ENCODE assay signal across 8 cellular contexts in the genomic region with DNA sequence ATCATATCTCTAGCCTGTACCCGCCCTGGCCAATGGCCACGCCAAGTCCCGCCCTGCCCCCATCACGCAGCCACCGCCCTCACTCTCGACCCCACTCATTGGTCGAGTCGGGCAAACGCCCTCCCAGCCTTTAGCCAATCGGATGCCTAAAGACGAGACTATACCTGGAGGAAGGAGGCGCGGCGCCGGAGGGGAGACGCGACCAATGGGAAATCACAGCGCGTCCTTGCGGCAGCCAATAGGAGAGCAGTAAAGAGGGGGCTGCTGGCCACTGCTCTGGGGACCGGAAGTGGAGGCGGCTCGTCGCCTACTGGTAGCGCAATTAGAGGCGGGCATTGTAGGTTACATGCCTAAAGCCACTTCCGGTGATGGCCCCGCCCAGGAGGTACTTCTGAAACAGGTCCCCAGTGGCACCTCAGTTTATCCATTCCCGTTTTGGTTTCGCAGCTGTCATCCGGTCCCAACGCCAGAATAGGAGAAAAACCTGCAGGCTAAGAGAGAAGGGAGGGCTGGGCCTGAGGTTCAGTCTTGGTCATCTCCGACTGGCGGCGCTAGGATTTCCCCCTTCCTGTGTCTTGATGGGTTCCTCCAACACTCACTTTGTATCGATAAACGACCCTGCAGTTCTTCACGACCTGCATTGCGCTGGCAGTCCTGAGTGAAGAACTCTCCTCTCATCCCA. TPM values are rescaled to one million over a fixed set of nuclear protein-coding genes. Genes with fewer than 3 reads are reported as not detected.
A peak's percentile ranks its signal among the peaks of the same experiment; 100 is the strongest.
DNase-seq lines count a peak whose midpoint lies in the region; ATAC-seq and TF ChIP-seq lines count a peak whose summit lies in the region.

No MANE protein-coding gene starts in this region.

- H3K36me3 Mint-ChIP-seq in T-helper 17 cell (ENCODE audit: low read depth) (no peaks in the 10 kb centered on the region), progenitor cell of endocrine pancreas (ENCODE audit: insufficient read depth) (no peaks in the 10 kb centered on the region)

- no peaks in the 10 kb centered on the region for H3K9me3 ChIP-seq in T-helper 17 cell (ENCODE audit: control insufficient read depth, low read length, poor library complexity, severe bottlenecking)

- no peak for TF ChIP-seq CTCF in progenitor cell of endocrine pancreas (IDR thresholded peaks at IDR 0.05; ENCODE audit: unreplicated experiment)

- H3K27me3 Mint-ChIP-seq in T-helper 17 cell (no peaks in the 10 kb centered on the region), progenitor cell of endocrine pancreas (peaks cover 14% of the 10 kb centered on the region)

- H3K4me3 Mint-ChIP-seq in T-helper 17 cell: peak overlapping the region; percentile 95
- peak overlapping the region; percentile 93 for H3K4me3 Mint-ChIP-seq in progenitor cell of endocrine pancreas (ENCODE audit: low read depth)

- peak; percentile 69 for ATAC-seq in GM18499 (IDR thresholded peaks at IDR 0.05; ENCODE audit: insufficient read depth, unreplicated experiment)
- peak; percentile 82 for ATAC-seq in HG02938 (IDR thresholded peaks at IDR 0.05; ENCODE audit: unreplicated experiment)
- peak; percentile 84 for ATAC-seq in T-helper 17 cell
- peak; percentile 89 for ATAC-seq in left ventricle myocardium superior

- H3K4me1 Mint-ChIP-seq in T-helper 17 cell (peaks cover 37% of the 10 kb centered on the region), progenitor cell of endocrine pancreas (ENCODE audit: low read depth) (peaks cover 26% of the 10 kb centered on the region)

- DNase-seq in NCI-H1694 treated with DMSO at 0.1 percent for 48 hours (lab: John Stamatoyannopoulos, UW): peak; percentile 99
- DNase-seq in T-helper 17 cell: peak; percentile 96 to 99 (median 97)
- DNase-seq in anterior cingulate cortex (lab: John Stamatoyannopoulos, UW): peak; percentile 94 to 100 (median 100)
- peak; percentile 100 for DNase-seq in left ventricle myocardium superior
- DNase-seq in progenitor cell of endocrine pancreas (ENCODE audit: low spot score, unreplicated experiment): peak; percentile 99
- peak; percentile 100 for DNase-seq in ureter (ENCODE audit: low spot score)

- H3K27ac Mint-ChIP-seq in T-helper 17 cell (peak overlapping the region; percentile 92), progenitor cell of endocrine pancreas (peak overlapping the region; percentile 99)

- intact Hi-C loops in left ventricle myocardium superior (cut with micrococcal nuclease): loop anchor here (10.0 kb wide), 1 partner anchor 487 kb away; no protein-coding TSS in a partner anchor

- no peaks in the 10 kb centered on the region for H3K9me3 Mint-ChIP-seq in progenitor cell of endocrine pancreas (ENCODE audit: low read depth)

RNA-seq across cellular contexts. Expression of a gene that starts 3.6 kb away (rescaled TPM):
- total RNA-seq in T-helper 17 cell (10 to 100 TPM; 36.6 to 41.3 TPM), left ventricle myocardium superior (12.6 TPM), progenitor cell of endocrine pancreas (89.3 and 91.9 TPM in 2 replicates), ureter (76.4 TPM)

RNA-seq across cellular contexts. Expression of a gene that starts 29.9 kb away (rescaled TPM):
- total RNA-seq in T-helper 17 cell: 1 to 10 TPM; 1.5 to 1.6 TPM
- not detected for total RNA-seq in left ventricle myocardium superior
- 0.11 and 0.12 TPM in 2 replicates for total RNA-seq in progenitor cell of endocrine pancreas
- total RNA-seq in ureter: 0.18 TPM

Comparison
In these comparisons a context has a peak if more than half of its experiments do, and no peak if none do; other contexts are left out.
1. Peak in every context shown above with its lines: DNase-seq and ATAC-seq.